In the genomic region with DNA sequence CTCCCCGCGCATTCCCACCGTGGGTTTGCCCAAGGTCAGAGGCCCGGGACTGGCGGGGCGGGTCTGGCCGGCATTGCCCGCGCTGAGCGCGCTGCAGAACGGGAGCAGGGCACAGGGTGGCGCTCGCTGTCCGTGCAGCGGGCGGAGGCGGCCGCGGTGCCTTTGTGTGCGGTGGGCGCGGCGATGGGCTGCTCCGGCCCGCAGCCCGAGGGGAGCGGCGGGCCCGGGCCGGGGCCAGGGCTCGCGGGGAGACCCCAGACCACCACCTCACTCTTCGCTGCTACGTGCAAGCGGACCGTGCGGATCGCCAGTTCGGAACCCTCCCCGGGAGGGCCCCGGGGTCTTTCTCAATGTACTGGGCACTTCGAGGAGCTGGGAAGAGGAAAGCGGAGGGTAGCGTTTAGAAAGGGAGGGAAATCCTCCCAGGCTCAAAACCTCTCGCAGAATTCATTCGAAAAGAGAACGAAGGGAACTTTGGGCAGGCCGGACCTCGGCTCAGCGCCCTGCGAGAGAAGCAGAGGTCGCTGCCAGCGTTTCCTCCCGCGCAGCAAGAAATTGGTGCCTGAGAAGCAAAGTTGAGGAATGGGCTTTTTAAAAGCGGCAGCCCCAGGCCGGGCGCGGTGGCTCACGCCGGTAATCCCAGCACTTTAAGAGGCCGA, we compare ENCODE assay signal across 8 cellular contexts. TPM values are rescaled to one million over a fixed set of nuclear protein-coding genes. Genes with fewer than 3 reads are reported as not detected.
A peak's percentile ranks its signal among the peaks of the same experiment; 100 is the strongest.
DNase-seq lines count a peak whose midpoint lies in the region; ATAC-seq, FAIRE-seq and TF ChIP-seq lines count a peak whose summit lies in the region.

No MANE protein-coding gene starts in this region.

- H3K27ac ChIP-seq in ascending aorta (no peak overlapping the region), stomach smooth muscle (ENCODE audit: low read length) (no peak overlapping the region), Karpas-422 (ENCODE audit: low read length) (no peak overlapping the region)

- no peak overlapping the region for H2AFZ ChIP-seq in Karpas-422 (ENCODE audit: low read length)

- no peaks in the 10 kb centered on the region for H3K79me2 ChIP-seq in Karpas-422 (ENCODE audit: low read length)

- peak; percentile 22 to 35 (median 27) for TF ChIP-seq CTCF in ascending aorta (IDR thresholded peaks at IDR 0.05)

- intact Hi-C loops in ascending aorta (cut with DNase I): no loop called here

- no peaks in the 10 kb centered on the region for H3K9me3 ChIP-seq in ascending aorta
- no peaks in the 10 kb centered on the region for H3K9me3 ChIP-seq in stomach smooth muscle (ENCODE audit: control insufficient read depth in 2 of 2, low read length in 2 of 2)
- H3K9me3 ChIP-seq in Karpas-422 (ENCODE audit: low read length): no peaks in the 10 kb centered on the region

- H3K4me3 ChIP-seq in ascending aorta: peak overlapping the region; percentile 36 to 53
- H3K4me3 ChIP-seq in stomach smooth muscle (ENCODE audit: low read length in 2 of 2): peak overlapping the region; percentile 40 to 64
- H3K4me3 ChIP-seq in Karpas-422 (ENCODE audit: low read length): no peak overlapping the region

- DNase-seq in Caki2 (ENCODE audit: low read depth): peak; percentile 64
- DNase-seq in HTR-8/SVneo (ENCODE audit: insufficient read length, low spot score): no peak
- DNase-seq in ascending aorta (ENCODE audit: low spot score in 2 of 2): no peak
- peak; percentile 69 for DNase-seq in iPS-NIHi7 (ENCODE audit: extremely low spot score)
- DNase-seq in foreskin melanocyte: no peak
- no peak for DNase-seq in Karpas-422

- peak; percentile 79 for ATAC-seq in GM19467 (IDR thresholded peaks at IDR 0.05; ENCODE audit: unreplicated experiment)

- H3K4me1 ChIP-seq in ascending aorta: peaks cover 0 to 2% of the 10 kb centered on the region in 2 donors
- peaks cover 11% of the 10 kb centered on the region for H3K4me1 ChIP-seq in stomach smooth muscle (ENCODE audit: control insufficient read depth, insufficient read depth, low read length)
- no peaks in the 10 kb centered on the region for H3K4me1 ChIP-seq in Karpas-422 (ENCODE audit: low read length)

- H3K27me3 ChIP-seq in ascending aorta: peaks cover 18% of the 10 kb centered on the region
- H3K27me3 ChIP-seq in stomach smooth muscle (ENCODE audit: control insufficient read depth in 1 of 2, insufficient read depth in 2 of 2, low read length in 2 of 2): peaks cover 47 to 86% of the 10 kb centered on the region in 2 donors
- H3K27me3 ChIP-seq in Karpas-422 (ENCODE audit: low read length): no peaks in the 10 kb centered on the region

- no peaks in the 10 kb centered on the region for H3K9me2 ChIP-seq in Karpas-422 (replicated peaks; ENCODE audit: insufficient read depth, low read length)

- H3K36me3 ChIP-seq in ascending aorta (no peaks in the 10 kb centered on the region), stomach smooth muscle (ENCODE audit: control insufficient read depth in 2 of 2, insufficient read depth in 2 of 2, low read length in 2 of 2) (no peaks in the 10 kb centered on the region), Karpas-422 (ENCODE audit: insufficient read depth, low read length) (no peaks in the 10 kb centered on the region)

- no peak overlapping the region for H3K4me2 ChIP-seq in Karpas-422 (ENCODE audit: low read depth, low read length, poor library complexity, severe bottlenecking)

- H3K9ac ChIP-seq in stomach smooth muscle (ENCODE audit: low read length in 2 of 2) (no peak overlapping the region), Karpas-422 (ENCODE audit: low read length) (no peak overlapping the region)

- H4K20me1 ChIP-seq in Karpas-422 (ENCODE audit: insufficient read depth, low read depth, low read length): no peaks in the 10 kb centered on the region

- in situ Hi-C loops in Caki2 (cut with HindIII; ENCODE audit: low pct_unique_long_range_greater_than_20kb, low sequenced_read_pairs): loop anchor here (25.0 kb wide), 1 partner anchor 484 kb away; no protein-coding TSS in a partner anchor

- FAIRE-seq in HTR-8/SVneo (lab: Jason Lieb, UNC): peak; percentile 77

RNA-seq across cellular contexts. Expression of gene SP8, which starts 8.5 kb away (rescaled TPM):
- total RNA-seq in Caki2 (2014; rRNA removed; shearing (Covaris generic); ENCODE audit: low replicate concordance): 1.1 and 1.4 TPM in 2 replicates
- total RNA-seq in ascending aorta: not detected
- not detected in 2 replicates for total RNA-seq in Karpas-422 (2014; rRNA removed; shearing (Covaris generic); ENCODE audit: low replicate concordance)

Comparison
In these comparisons a context has a peak if more than half of its experiments do, and no peak if none do; other contexts are left out.
1. DNase-seq: peak in Caki2 (single experiment) and iPS-NIHi7 (single experiment); none in HTR-8/SVneo (single experiment), ascending aorta (0 of 2), foreskin melanocyte (single experiment) and Karpas-422 (single experiment).